ENCODE assay signal across 14 cellular contexts in the genomic region with DNA sequence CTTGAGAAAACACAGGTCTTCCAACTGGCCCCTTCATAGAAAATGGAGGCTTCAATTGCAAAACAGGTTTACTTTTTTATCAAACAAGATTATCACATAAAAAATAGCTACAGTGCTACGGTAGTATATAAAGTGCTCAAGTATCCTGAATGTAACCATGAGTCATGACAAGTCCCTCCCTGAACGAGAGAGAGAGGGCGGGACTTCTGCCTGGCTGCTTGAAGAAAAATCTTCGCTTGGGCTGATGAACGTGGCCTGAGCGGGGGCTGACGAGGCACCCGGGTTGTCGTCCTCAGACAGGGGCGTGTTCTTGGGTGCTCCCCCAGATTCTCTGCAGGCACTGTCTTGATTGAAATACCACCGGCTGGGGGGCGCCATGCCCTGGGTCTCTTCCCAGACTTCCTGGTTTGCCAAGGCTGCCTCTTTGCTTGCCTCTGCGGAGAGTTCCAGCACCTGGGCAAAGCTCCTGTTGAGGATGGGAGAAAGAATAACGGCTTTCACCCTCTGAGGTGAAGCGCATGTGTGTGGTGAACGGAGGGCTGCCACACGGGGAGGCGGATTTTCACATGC. TPM values are rescaled to one million over a fixed set of nuclear protein-coding genes. Genes with fewer than 3 reads are reported as not detected.
DNase-seq lines count a peak whose midpoint lies in the region; ATAC-seq, FAIRE-seq and TF ChIP-seq lines count a peak whose summit lies in the region.
"Had no signal": no experiment of that assay in that cellular context is flagged by ENCODE, and none has a peak within 500 bp of the region (broad histone marks: within the 10 kb centered on the region; RNA-seq: fewer than 3 reads in every experiment).

No MANE protein-coding gene starts in this region.

- no peak overlapping the region for H3K4me2 ChIP-seq in OCI-LY7 (ENCODE audit: low read length)

- no TSS peak for BruUV-seq in OCI-LY7 (replicated peaks; lab: Mats Ljungman, UMichigan)

- TF ChIP-seq CTCF in bronchial epithelial cell (IDR thresholded peaks at IDR 0.05; ENCODE audit: insufficient read depth, low read length, severe bottlenecking) (no peak), left lung (IDR thresholded peaks at IDR 0.05) (no peak), OCI-LY7 (conservative IDR thresholded peaks at IDR 0.05; ENCODE audit: low read length) (no peak)

- no peaks in the 10 kb centered on the region for H3K36me3 ChIP-seq in bronchial epithelial cell (ENCODE audit: control insufficient read depth, insufficient read depth, low read length)
- peaks cover 0 to 64% of the 10 kb centered on the region in 2 donors for H3K36me3 ChIP-seq in left lung
- peaks cover 77% of the 10 kb centered on the region for H3K36me3 ChIP-seq in OCI-LY7 (ENCODE audit: insufficient read depth, low read length)

- H3K4me3 ChIP-seq in bronchial epithelial cell (ENCODE audit: low read depth, low read length) (no peak overlapping the region), left lung (no peak overlapping the region), OCI-LY7 (ENCODE audit: low read depth, low read length, poor library complexity, severe bottlenecking) (no peak overlapping the region)

- H3K27ac ChIP-seq in left lung (no peak overlapping the region), OCI-LY7 (ENCODE audit: low read depth, low read length, poor library complexity, severe bottlenecking) (no peak overlapping the region)

- H3K27me3 ChIP-seq in bronchial epithelial cell (ENCODE audit: control insufficient read depth, insufficient read depth, low read length), result no peaks in the 10 kb centered on the region
- no peaks in the 10 kb centered on the region for H3K27me3 ChIP-seq in left lung

- H4K20me1 ChIP-seq in OCI-LY7 (ENCODE audit: insufficient read depth, low read length), result no peaks in the 10 kb centered on the region

- FAIRE-seq in bronchial epithelial cell (lab: Jason Lieb, UNC), result peak; percentile 77
- FAIRE-seq: A204.1, GM12891 had no signal

- POLR2A ChIA-PET in OCI-LY7 (lab: Charles Lee), result no interaction called here

- intact Hi-C loops in left lung (cut with DNase I), result loop anchor here in 1 of 2 donors (5.0 kb wide), 1 partner anchor 277 kb away; no protein-coding TSS in a partner anchor
- intact Hi-C loops in OCI-LY7 (cut with micrococcal nuclease; ENCODE audit: unreplicated experiment), result loop anchor here (5.0 kb wide), 1 partner anchor 272 kb away; no protein-coding TSS in a partner anchor

- ATAC-seq in left lung (peak; percentile 91), GM21447 (IDR thresholded peaks at IDR 0.05; ENCODE audit: unreplicated experiment) (no peak), HG03095 (IDR thresholded peaks at IDR 0.05; ENCODE audit: unreplicated experiment) (no peak), HG03439 (IDR thresholded peaks at IDR 0.05; ENCODE audit: unreplicated experiment) (no peak)
- ATAC-seq: WTC11 had no signal

- no peaks in the 10 kb centered on the region for H3K9me2 ChIP-seq in OCI-LY7 (ENCODE audit: insufficient read depth, low read length)

- no peaks in the 10 kb centered on the region for H3K9me3 ChIP-seq in left lung
- H3K9me3 ChIP-seq in OCI-LY7 (ENCODE audit: low read length), result no peaks in the 10 kb centered on the region

- no peaks in the 10 kb centered on the region for H3K79me2 ChIP-seq in OCI-LY7 (ENCODE audit: insufficient read depth, low read depth, low read length)

- DNase-seq in A172 (ENCODE audit: low spot score) (peak; percentile 71), HT-29 (ENCODE audit: low spot score) (peak; percentile 9), bronchial epithelial cell (ENCODE audit: low read depth) (peak; percentile 78), left lung (peak; percentile 47 to 69), OCI-LY7 (ENCODE audit: low spot score) (no peak)
- DNase-seq: DMS79; effector memory CD4-positive, alpha-beta T cell; hippocampal formation had no signal

- CTCF ChIA-PET in OCI-LY7 (lab: Charles Lee; ENCODE audit: unreplicated experiment), result no interaction called here

- no peak overlapping the region for H2AFZ ChIP-seq in OCI-LY7 (ENCODE audit: low read length)

- H3K4me1 ChIP-seq in left lung (no peaks in the 10 kb centered on the region), OCI-LY7 (ENCODE audit: insufficient read depth, low read length, poor library complexity, severe bottlenecking) (no peaks in the 10 kb centered on the region)

RNA-seq across cellular contexts. Expression of a gene that starts 23.2 kb away (rescaled TPM):
- total RNA-seq in A172 (2014; rRNA removed; shearing (Covaris generic)), result not detected in 2 replicates
- not detected in 2 replicates for total RNA-seq in HT-29 (2014; rRNA removed; shearing (Covaris generic))
- 0.53 and 1.9 TPM in 2 replicates for total RNA-seq in bronchial epithelial cell
- 10 to 100 TPM; 13.1 to 17.3 TPM for total RNA-seq in left lung
- 0.32 TPM in 1 of 2 replicates, not detected in the other for total RNA-seq in OCI-LY7 (2014; rRNA removed; shearing (Covaris generic))
- total RNA-seq in OCI-LY7 (2022), result 1.2 TPM in 2 replicates

RNA-seq across cellular contexts. Expression of a gene that starts 25.5 kb away (rescaled TPM):
- total RNA-seq in A172 (2014; rRNA removed; shearing (Covaris generic)), result 22.2 and 26.7 TPM in 2 replicates
- 9.1 and 11.7 TPM in 2 replicates for total RNA-seq in HT-29 (2014; rRNA removed; shearing (Covaris generic))
- total RNA-seq in bronchial epithelial cell (1.3 and 1.7 TPM in 2 replicates), left lung (10 to 100 TPM in 1 of 2 donors, 1 to 10 TPM in 1; 8.4 to 11.6 TPM), OCI-LY7 (2022) (74.1 and 107 TPM in 2 replicates)
- 47.3 and 50.7 TPM in 2 replicates for total RNA-seq in OCI-LY7 (2014; rRNA removed; shearing (Covaris generic))

RNA-seq across cellular contexts. Expression of a gene that starts 25.8 kb away (rescaled TPM):
- total RNA-seq in A172 (2014; rRNA removed; shearing (Covaris generic)), result 37.6 and 43.8 TPM in 2 replicates
- total RNA-seq in HT-29 (2014; rRNA removed; shearing (Covaris generic)), result 63.4 and 67.9 TPM in 2 replicates
- total RNA-seq in bronchial epithelial cell (15.5 and 21.9 TPM in 2 replicates), left lung (100 to 1,000 TPM in 1 of 2 donors, 10 to 100 TPM in 1; 89.5 to 149 TPM), OCI-LY7 (2022) (144 and 150 TPM in 2 replicates)
- total RNA-seq in OCI-LY7 (2014; rRNA removed; shearing (Covaris generic)), result 74.7 and 84.9 TPM in 2 replicates
